ENCODE assay signal across 8 cellular contexts in the genomic region with DNA sequence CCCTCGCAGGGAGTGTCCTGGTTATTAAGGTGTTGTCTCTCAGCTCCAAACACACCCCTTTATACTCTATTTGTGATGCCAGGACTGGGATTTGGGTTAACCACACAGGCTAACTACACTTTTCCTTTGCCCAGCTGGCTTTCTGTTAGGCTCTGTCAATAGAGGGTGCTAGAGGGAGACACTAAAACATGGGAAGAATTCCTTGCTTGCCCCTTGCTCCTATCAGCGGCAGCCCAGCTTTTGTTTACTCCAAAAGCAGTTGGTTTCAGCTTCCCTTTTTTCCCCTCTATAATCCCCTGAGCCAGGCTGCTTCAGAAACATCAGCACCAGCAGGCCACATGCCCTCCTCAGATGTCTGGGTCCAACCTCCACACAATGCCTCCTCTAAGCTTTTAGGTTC.
A peak's percentile ranks its signal among the peaks of the same experiment; 100 is the strongest.
DNase-seq lines count a peak whose midpoint lies in the region; ATAC-seq, FAIRE-seq and TF ChIP-seq lines count a peak whose summit lies in the region.

No MANE protein-coding gene starts in this region.

- POLR2A ChIA-PET in A673 (lab: Charles Lee; ENCODE audit: low non-redundant PET), result no interaction called here
- POLR2A ChIA-PET in Panc1 (lab: Charles Lee), result no interaction called here

- H3K9me3 ChIP-seq in A673 (ENCODE audit: low read depth, low read length, poor library complexity, severe bottlenecking) (no peaks in the 10 kb centered on the region), HAP-1 (no peaks in the 10 kb centered on the region), Panc1 (ENCODE audit: control insufficient read depth, insufficient read depth, low read depth, low read length) (no peaks in the 10 kb centered on the region), testis (no peaks in the 10 kb centered on the region)

- no peak for FAIRE-seq in GM12891 (lab: Jason Lieb, UNC)

- DNase-seq in A673 (ENCODE audit: low spot score) (peak; percentile 73), HAP-1 (ENCODE audit: low spot score in 2 of 2) (peak; percentile 53 to 56), Panc1 (ENCODE audit: low read depth, low spot score) (peak; percentile 12), foreskin keratinocyte (peak in 1 of 2 donors; percentile 22), testis (peak; percentile 34), GM12891 (ENCODE audit: insufficient read length, low spot score) (no peak)
- no peak for DNase-seq in natural killer cell treated with Interleukin-12 subunit alpha and Interleukin-12 subunit beta and Interleukin-15 and Interleukin-18, amount 100 ng/mL, for 72 hours (ENCODE audit: low spot score)

- no peaks in the 10 kb centered on the region for H3K36me3 ChIP-seq in A673 (ENCODE audit: insufficient read depth, low read length, poor library complexity, severe bottlenecking)
- no peaks in the 10 kb centered on the region for H3K36me3 ChIP-seq in HAP-1 (replicated peaks)
- H3K36me3 ChIP-seq in Panc1 (ENCODE audit: control insufficient read depth, insufficient read depth, low read length), result no peaks in the 10 kb centered on the region
- no peaks in the 10 kb centered on the region for H3K36me3 ChIP-seq in testis (ENCODE audit: low read depth, missing control alignments)

- H3K36me3 Mint-ChIP-seq in natural killer cell treated with Interleukin-12 subunit alpha and Interleukin-12 subunit beta and Interleukin-15 and Interleukin-18, amount 100 ng/mL, for 72 hours, result no peaks in the 10 kb centered on the region

- no peaks in the 10 kb centered on the region for H3K27me3 Mint-ChIP-seq in natural killer cell treated with Interleukin-12 subunit alpha and Interleukin-12 subunit beta and Interleukin-15 and Interleukin-18, amount 100 ng/mL, for 72 hours

- in situ Hi-C loops in HAP-1 (cut with MboI; ENCODE audit: low sequenced_read_pairs), result no loop called here
- in situ Hi-C loops in Panc1 (cut with HindIII; ENCODE audit: low pct_unique_long_range_greater_than_20kb, low sequenced_read_pairs), result no loop called here

- ATAC-seq in Panc1, result no peak; the same call in 1 of the 2 replicates
- ATAC-seq in foreskin keratinocyte, result peak; percentile 69
- no peak for ATAC-seq in natural killer cell treated with Interleukin-12 subunit alpha and Interleukin-12 subunit beta and Interleukin-15 and Interleukin-18, amount 100 ng/mL, for 72 hours
- ATAC-seq in GM18519 (IDR thresholded peaks at IDR 0.05; ENCODE audit: low FRiP score, unreplicated experiment), result no peak

- H3K4me1 ChIP-seq in A673 (ENCODE audit: insufficient read depth, low read length, poor library complexity, severe bottlenecking), result peaks cover 14% of the 10 kb centered on the region
- no peaks in the 10 kb centered on the region for H3K4me1 ChIP-seq in HAP-1
- H3K4me1 ChIP-seq in Panc1 (ENCODE audit: control insufficient read depth, insufficient read depth, low read length), result no peaks in the 10 kb centered on the region
- H3K4me1 ChIP-seq in foreskin keratinocyte, result no peaks in the 10 kb centered on the region
- no peaks in the 10 kb centered on the region for H3K4me1 ChIP-seq in testis

- whole genome bisulfite sequencing in testis, 2 donors, result 49% methylated on average over 2 of the region's 2 CpGs

- H3K9me3 Mint-ChIP-seq in natural killer cell treated with Interleukin-12 subunit alpha and Interleukin-12 subunit beta and Interleukin-15 and Interleukin-18, amount 100 ng/mL, for 72 hours, result peaks cover 3% of the 10 kb centered on the region

- H3K27ac ChIP-seq in A673 (ENCODE audit: low read depth, low read length, poor library complexity, severe bottlenecking) (no peak overlapping the region), Panc1 (ENCODE audit: low read length) (no peak overlapping the region), foreskin keratinocyte (no peak overlapping the region), testis (no peak overlapping the region)

- intact Hi-C loops in A673 (cut with micrococcal nuclease; ENCODE audit: unreplicated experiment), result loop anchor here (5.0 kb wide), 1 partner anchor 770 kb away; no protein-coding TSS in a partner anchor
- intact Hi-C loops in Panc1 (cut with micrococcal nuclease; ENCODE audit: unreplicated experiment), result no loop called here
- intact Hi-C loops in testis (cut with DNase I; ENCODE audit: low total_unique reads), result no loop called here

- no peak overlapping the region for H3K4me3 ChIP-seq in A673 (ENCODE audit: low read depth, low read length, poor library complexity, severe bottlenecking)
- H3K4me3 ChIP-seq in HAP-1, result no peak overlapping the region
- H3K4me3 ChIP-seq in Panc1 (ENCODE audit: low read depth in 2 of 2, low read length in 2 of 2), result no peak overlapping the region
- no peak overlapping the region for H3K4me3 ChIP-seq in testis

- H3K27me3 ChIP-seq in A673 (replicated peaks; ENCODE audit: insufficient read depth, low read depth, low read length, poor library complexity), result no peaks in the 10 kb centered on the region
- no peaks in the 10 kb centered on the region for H3K27me3 ChIP-seq in HAP-1 (ENCODE audit: low read depth)
- H3K27me3 ChIP-seq in Panc1 (ENCODE audit: control insufficient read depth, insufficient read depth, low read length), result no peaks in the 10 kb centered on the region
- H3K27me3 ChIP-seq in foreskin keratinocyte, result no peaks in the 10 kb centered on the region
- no peaks in the 10 kb centered on the region for H3K27me3 ChIP-seq in testis

- no peak overlapping the region for H3K4me3 Mint-ChIP-seq in natural killer cell treated with Interleukin-12 subunit alpha and Interleukin-12 subunit beta and Interleukin-15 and Interleukin-18, amount 100 ng/mL, for 72 hours

- CTCF ChIA-PET in A673 (lab: Charles Lee), result no interaction called here
- CTCF ChIA-PET in Panc1 (lab: Charles Lee), result no interaction called here

- BruUV-seq in A673 (replicated peaks; lab: Mats Ljungman, UMichigan), result no TSS peak
- no TSS peak for BruUV-seq in Panc1 (replicated peaks; lab: Mats Ljungman, UMichigan)

- H3K27ac Mint-ChIP-seq in natural killer cell treated with Interleukin-12 subunit alpha and Interleukin-12 subunit beta and Interleukin-15 and Interleukin-18, amount 100 ng/mL, for 72 hours, result no peak overlapping the region

- no peaks in the 10 kb centered on the region for H3K4me1 Mint-ChIP-seq in natural killer cell treated with Interleukin-12 subunit alpha and Interleukin-12 subunit beta and Interleukin-15 and Interleukin-18, amount 100 ng/mL, for 72 hours (ENCODE audit: low read depth in 2 of 2)

- TF ChIP-seq CTCF in A673 (conservative IDR thresholded peaks at IDR 0.05; ENCODE audit: low read depth, low read length) (peak; percentile 76), Panc1 (IDR thresholded peaks at IDR 0.05) (peak; percentile 65), foreskin keratinocyte (conservative IDR thresholded peaks at IDR 0.05) (peak; percentile 58), testis (IDR thresholded peaks at IDR 0.05) (peak in 1 of 3 experiments; percentile 36)

- no peak for TF ChIP-seq POLR2A in testis (IDR thresholded peaks at IDR 0.05)
- TF ChIP-seq POLR2A in GM12891 (IDR thresholded peaks at IDR 0.05; ENCODE audit: low read depth, low read length), result no peak

TF ChIP-seq in GM12891, 5 proteins besides CTCF, POLR2A, EP300 and RAD21:
- TF ChIP-seq POU2F2 (IDR thresholded peaks at IDR 0.05; ENCODE audit: low read depth, low read length), result no peak
- TF ChIP-seq POLR2AphosphoS5 (IDR thresholded peaks at IDR 0.05; ENCODE audit: low read depth, low read length), result no peak
- TF ChIP-seq PAX5 (IDR thresholded peaks at IDR 0.05; ENCODE audit: insufficient read depth, low read length, severe bottlenecking), result no peak
- TF ChIP-seq TAF1 (IDR thresholded peaks at IDR 0.05; ENCODE audit: low read depth, low read length), result no peak
- TF ChIP-seq SPI1 (IDR thresholded peaks at IDR 0.05; ENCODE audit: low read depth, low read length), result no peak

Comparison
In these comparisons a context has a peak if more than half of its experiments do, and no peak if none do; other contexts are left out.
1. DNase-seq: peak in A673 (single experiment), HAP-1 (2 of 2), Panc1 (single experiment) and testis (single experiment); none in GM12891 (single experiment) and natural killer cell treated with Interleukin-12 subunit alpha and Interleukin-12 subunit beta and Interleukin-15 and Interleukin-18, amount 100 ng/mL, for 72 hours (single experiment).